Comparison of ENCODE assay signal across 22 cellular contexts in genomic region chr20:63138855-63139341, GRCh38.
DNase-seq lines count a peak whose midpoint lies in the region; ATAC-seq and TF ChIP-seq lines count a peak whose summit lies in the region.
"Had no signal": no experiment of that assay in that cellular context is flagged by ENCODE, and none has a peak within 500 bp of the region (broad histone marks: within the 10 kb centered on the region; RNA-seq: fewer than 3 reads in every experiment).

No MANE protein-coding gene starts in this region.

- no peaks in the 10 kb centered on the region for H3K4me1 Mint-ChIP-seq in natural killer cell treated with Interleukin-12 subunit alpha and Interleukin-12 subunit beta and Interleukin-15 and Interleukin-18, amount 100 ng/mL, for 72 hours (ENCODE audit: low read depth in 2 of 2)
- no peaks in the 10 kb centered on the region for H3K4me1 Mint-ChIP-seq in natural killer cell
- H3K4me1 Mint-ChIP-seq: CD4-positive, CD25-positive, alpha-beta regulatory T cell; mesothelial cell of epicardium; T-helper 17 cell had no signal

- H3K36me3 ChIP-seq in RWPE2 (ENCODE audit: low read depth) = no peaks in the 10 kb centered on the region
- H3K36me3 ChIP-seq in aorta (ENCODE audit: control insufficient read depth in 1 of 2, insufficient read depth in 2 of 2, low read length in 1 of 2) = no peaks in the 10 kb centered on the region
- H3K36me3 ChIP-seq in hepatocyte (replicated peaks; ENCODE audit: insufficient read depth, low read depth) = no peaks in the 10 kb centered on the region
- H3K36me3 ChIP-seq: neural progenitor cell had no signal

- no peaks in the 10 kb centered on the region for H3K4me1 ChIP-seq in RWPE2 (ENCODE audit: insufficient read depth, poor library complexity, severe bottlenecking)
- no peaks in the 10 kb centered on the region for H3K4me1 ChIP-seq in aorta (ENCODE audit: control insufficient read depth in 1 of 2, insufficient read depth in 2 of 2, low read length in 2 of 2)
- H3K4me1 ChIP-seq in hepatocyte (ENCODE audit: insufficient read depth) = no peaks in the 10 kb centered on the region
- H3K4me1 ChIP-seq: neural progenitor cell had no signal

- 67 to 70% methylated on average over 22 of the region's 22 CpGs for WGBS in aorta, 2 donors
- 88% methylated on average over 22 of the region's 22 CpGs for WGBS in hepatocyte (ENCODE audit: low lambda C conversion rate, missing lambda C conversion rate)

- no peak overlapping the region for H3K4me2 ChIP-seq in hepatocyte
- H3K4me2 ChIP-seq: neural progenitor cell had no signal

- H3K4me3 Mint-ChIP-seq in natural killer cell treated with Interleukin-12 subunit alpha and Interleukin-12 subunit beta and Interleukin-15 and Interleukin-18, amount 100 ng/mL, for 72 hours = no peak overlapping the region
- no peak overlapping the region for H3K4me3 Mint-ChIP-seq in natural killer cell
- H3K4me3 Mint-ChIP-seq: activated naive CD4-positive, alpha-beta T cell treated with anti-CD3 and anti-CD28 coated beads for 36 hours; activated T-cell treated with anti-CD3 and anti-CD28 coated beads, Interleukin-2, amount 50 U/mL, for 4 hours; CD4-positive, CD25-positive, alpha-beta regulatory T cell; HFFc6; mesothelial cell of epicardium; neural progenitor cell; T-helper 17 cell had no signal

- no peaks in the 10 kb centered on the region for H3K36me3 Mint-ChIP-seq in natural killer cell treated with Interleukin-12 subunit alpha and Interleukin-12 subunit beta and Interleukin-15 and Interleukin-18, amount 100 ng/mL, for 72 hours
- H3K36me3 Mint-ChIP-seq in natural killer cell = no peaks in the 10 kb centered on the region
- H3K36me3 Mint-ChIP-seq: CD4-positive, CD25-positive, alpha-beta regulatory T cell; mesothelial cell of epicardium; neural progenitor cell had no signal

- H3K27me3 ChIP-seq in RWPE2 (ENCODE audit: insufficient read depth, poor library complexity, severe bottlenecking) (peaks cover 41% of the 10 kb centered on the region), aorta (ENCODE audit: control insufficient read depth in 1 of 2, insufficient read depth in 2 of 2, low read length in 1 of 2) (no peaks in the 10 kb centered on the region), hepatocyte (peaks cover 5% of the 10 kb centered on the region)
- H3K27me3 ChIP-seq: neural progenitor cell had no signal

- no peaks in the 10 kb centered on the region for H3K9me3 Mint-ChIP-seq in natural killer cell treated with Interleukin-12 subunit alpha and Interleukin-12 subunit beta and Interleukin-15 and Interleukin-18, amount 100 ng/mL, for 72 hours
- H3K9me3 Mint-ChIP-seq in natural killer cell = no peaks in the 10 kb centered on the region
- H3K9me3 Mint-ChIP-seq: activated naive CD4-positive, alpha-beta T cell treated with anti-CD3 and anti-CD28 coated beads for 36 hours; activated T-cell treated with anti-CD3 and anti-CD28 coated beads, Interleukin-2, amount 50 U/mL, for 4 hours; HFFc6; mesothelial cell of epicardium; neural progenitor cell had no signal

- intact Hi-C loops in natural killer cell (cut with micrococcal nuclease) = no loop called here
- intact Hi-C loops in aorta (cut with DNase I) = no loop called here

- H3K4me3 ChIP-seq in RWPE2 (ENCODE audit: severe bottlenecking) (no peak overlapping the region), fibroblast of mammary gland (ENCODE audit: control insufficient read depth, low read depth, low read length) (no peak overlapping the region), aorta (ENCODE audit: low read length in 2 of 2) (no peak overlapping the region), hepatocyte (no peak overlapping the region)
- H3K4me3 ChIP-seq: neural progenitor cell had no signal

- no peaks in the 10 kb centered on the region for H3K9me2 ChIP-seq in hepatocyte (replicated peaks; ENCODE audit: insufficient read depth)

- no peak overlapping the region for H3K27ac Mint-ChIP-seq in natural killer cell treated with Interleukin-12 subunit alpha and Interleukin-12 subunit beta and Interleukin-15 and Interleukin-18, amount 100 ng/mL, for 72 hours
- H3K27ac Mint-ChIP-seq in natural killer cell = no peak overlapping the region
- H3K27ac Mint-ChIP-seq: activated naive CD4-positive, alpha-beta T cell treated with anti-CD3 and anti-CD28 coated beads for 36 hours; CD4-positive, CD25-positive, alpha-beta regulatory T cell; HFFc6; mesothelial cell of epicardium; neural progenitor cell; T-helper 17 cell had no signal

- no peak for ATAC-seq in natural killer cell treated with Interleukin-12 subunit alpha and Interleukin-12 subunit beta and Interleukin-15 and Interleukin-18, amount 100 ng/mL, for 72 hours
- ATAC-seq in natural killer cell = no peak
- peak; percentile 13; the same call in 1 of the 3 replicates for ATAC-seq in RWPE2 (ENCODE audit: low read depth)
- ATAC-seq in aorta (ENCODE audit: low FRiP score) = no peak
- ATAC-seq: activated T-cell treated with anti-CD3 and anti-CD28 coated beads, Interleukin-2, amount 50 U/mL, for 4 hours; T-helper 17 cell had no signal

- H3K79me2 ChIP-seq in hepatocyte = no peaks in the 10 kb centered on the region

- H3K27me3 Mint-ChIP-seq in natural killer cell treated with Interleukin-12 subunit alpha and Interleukin-12 subunit beta and Interleukin-15 and Interleukin-18, amount 100 ng/mL, for 72 hours = peaks cover 0 to 6% of the 10 kb centered on the region in 2 donors
- peaks cover 0 to 7% of the 10 kb centered on the region in 2 donors for H3K27me3 Mint-ChIP-seq in natural killer cell (ENCODE audit: low read depth in 2 of 2)

- H3K27ac ChIP-seq in RWPE2 (ENCODE audit: poor library complexity, severe bottlenecking) (no peak overlapping the region), aorta (ENCODE audit: low read depth in 1 of 2, low read length in 2 of 2) (no peak overlapping the region), hepatocyte (no peak overlapping the region)
- H3K27ac ChIP-seq: neural progenitor cell had no signal

- no peak overlapping the region for H2AFZ ChIP-seq in hepatocyte
- H2AFZ ChIP-seq: neural progenitor cell had no signal

- peak; percentile 15 for DNase-seq in natural killer cell treated with Interleukin-12 subunit alpha and Interleukin-12 subunit beta and Interleukin-15 and Interleukin-18, amount 100 ng/mL, for 72 hours (ENCODE audit: low spot score)
- DNase-seq in natural killer cell = no peak
- peak; percentile 72 for DNase-seq in RWPE2 (ENCODE audit: low spot score)
- DNase-seq in fibroblast of mammary gland (ENCODE audit: low read depth) = peak; percentile 13
- peak; percentile 14 to 48 for DNase-seq in aorta
- DNase-seq in hepatocyte (ENCODE audit: low spot score) = no peak
- DNase-seq in CD1c-positive myeloid dendritic cell (ENCODE audit: extremely low spot score) = no peak
- no peak for DNase-seq in NCI-H146 (lab: John Stamatoyannopoulos, UW)
- DNase-seq: ACHN; activated naive CD4-positive, alpha-beta T cell treated with anti-CD3 and anti-CD28 coated beads for 36 hours; activated T-cell treated with anti-CD3 and anti-CD28 coated beads, Interleukin-2, amount 50 U/mL, for 4 hours; anterior cingulate cortex; CD4-positive, CD25-positive, alpha-beta regulatory T cell; HFFc6; KBM-7; NCI-H1105; NCI-H524; SHP77 treated with DMSO at 0.1 percent for 48 hours; stimulated activated CD4-positive, alpha-beta T cell treated with anti-CD3 and anti-CD28 coated beads, Interleukin-12 subunit alpha, Interleukin-12 subunit beta, amount 100 ng/mL, for 4 hours; T-helper 17 cell had no signal

- no peak for TF ChIP-seq CTCF in natural killer cell (IDR thresholded peaks at IDR 0.05)
- no peak for TF ChIP-seq CTCF in RWPE2 (IDR thresholded peaks at IDR 0.05; ENCODE audit: poor library complexity, severe bottlenecking)
- no peak for TF ChIP-seq CTCF in fibroblast of mammary gland (conservative IDR thresholded peaks at IDR 0.05; ENCODE audit: control insufficient read depth, insufficient read depth, low read depth, low read length)
- TF ChIP-seq CTCF in hepatocyte (IDR thresholded peaks at IDR 0.05; ENCODE audit: poor library complexity) = no peak

- no peaks in the 10 kb centered on the region for H3K9me3 ChIP-seq in RWPE2 (ENCODE audit: severe bottlenecking)
- peaks cover 2% of the 10 kb centered on the region for H3K9me3 ChIP-seq in aorta (ENCODE audit: control insufficient read depth, low read length)
- H3K9me3 ChIP-seq in hepatocyte (ENCODE audit: low read depth) = no peaks in the 10 kb centered on the region

- no peaks in the 10 kb centered on the region for H4K20me1 ChIP-seq in hepatocyte (ENCODE audit: insufficient read depth, poor library complexity, severe bottlenecking)

Comparison
In these comparisons a context has a peak if more than half of its experiments do, and no peak if none do; other contexts are left out.
1. DNase-seq: peak in natural killer cell treated with Interleukin-12 subunit alpha and Interleukin-12 subunit beta and Interleukin-15 and Interleukin-18, amount 100 ng/mL, for 72 hours (single experiment), RWPE2 (single experiment), fibroblast of mammary gland (single experiment) and aorta (2 of 2); none in natural killer cell (single experiment), hepatocyte (single experiment), CD1c-positive myeloid dendritic cell (single experiment) and NCI-H146 (single experiment).